In genomic region chr16:15837761-15838160, GRCh38 we compare ENCODE assay signal across 22 cellular contexts. TPM values are rescaled to one million over a fixed set of nuclear protein-coding genes. Genes with fewer than 3 reads are reported as not detected.
"Had no signal": no experiment of that assay in that cellular context is flagged by ENCODE, and none has a peak within 500 bp of the region (broad histone marks: within the 10 kb centered on the region; RNA-seq: fewer than 3 reads in every experiment).

No MANE protein-coding gene starts in this region.

- H3K36me3 ChIP-seq: neutrophil, right atrium auricular region, upper lobe of left lung, vagina had no signal

- H3K4me1 ChIP-seq: foreskin keratinocyte, upper lobe of left lung, vagina had no signal

- H3K27ac Mint-ChIP-seq: dendritic cell treated with granulocyte-macrophage colony-stimulating factor and Interleukin-4, amounts not matched to agents 40 ng/mL and 50 ng/mL, for 4 days; effector memory CD8-positive, alpha-beta T cell; stimulated activated memory B cell treated with anti-CD40 and anti-IgM and Interleukin-4, amounts not matched to agents 10 μg/mL and 1 μg/mL and 100 μg/mL, for 72 hours; stimulated activated naive CD8-positive, alpha-beta T cell treated with anti-CD3 and anti-CD28 coated beads, Interleukin-15, Interleukin-2, amounts not matched to agents 100 ng/mL and 50 ng/mL, for 24 hours had no signal

- H3K27ac ChIP-seq: epithelial cell of prostate, foreskin keratinocyte, hepatocyte, neutrophil, right atrium auricular region, upper lobe of left lung, vagina had no signal

- ATAC-seq: effector memory CD8-positive, alpha-beta T cell; foreskin keratinocyte; left colon; left ventricle myocardium superior; naive thymus-derived CD8-positive, alpha-beta T cell; stimulated activated memory B cell treated with anti-CD40 and anti-IgM and Interleukin-4, amounts not matched to agents 10 μg/mL and 1 μg/mL and 100 μg/mL, for 72 hours had no signal

- H3K4me1 Mint-ChIP-seq: naive thymus-derived CD8-positive, alpha-beta T cell; stimulated activated memory B cell treated with anti-CD40 and anti-IgM and Interleukin-4, amounts not matched to agents 10 μg/mL and 1 μg/mL and 100 μg/mL, for 72 hours had no signal

- H3K27me3 ChIP-seq: hepatocyte, neutrophil, right atrium auricular region, upper lobe of left lung, vagina had no signal

- DNase-seq: effector memory CD8-positive, alpha-beta T cell; foreskin keratinocyte; head of caudate nucleus; left colon; left ventricle myocardium superior; naive thymus-derived CD8-positive, alpha-beta T cell; posterior cingulate gyrus; small intestine; stimulated activated CD4-positive, alpha-beta T cell treated with anti-CD3 and anti-CD28 coated beads, Interleukin-4, amount 100 ng/mL, for 1 hour; substantia nigra; upper lobe of left lung had no signal

- H3K36me3 Mint-ChIP-seq: naive thymus-derived CD8-positive, alpha-beta T cell; stimulated activated memory B cell treated with anti-CD40 and anti-IgM and Interleukin-4, amounts not matched to agents 10 μg/mL and 1 μg/mL and 100 μg/mL, for 72 hours had no signal

- H3K27me3 Mint-ChIP-seq: naive thymus-derived CD8-positive, alpha-beta T cell; stimulated activated naive CD8-positive, alpha-beta T cell treated with anti-CD3 and anti-CD28 coated beads, Interleukin-15, Interleukin-2, amounts not matched to agents 100 ng/mL and 50 ng/mL, for 24 hours had no signal

- H3K4me3 Mint-ChIP-seq: dendritic cell treated with granulocyte-macrophage colony-stimulating factor and Interleukin-4, amounts not matched to agents 40 ng/mL and 50 ng/mL, for 4 days; effector memory CD8-positive, alpha-beta T cell; naive thymus-derived CD8-positive, alpha-beta T cell; stimulated activated memory B cell treated with anti-CD40 and anti-IgM and Interleukin-4, amounts not matched to agents 10 μg/mL and 1 μg/mL and 100 μg/mL, for 72 hours; stimulated activated naive CD8-positive, alpha-beta T cell treated with anti-CD3 and anti-CD28 coated beads, Interleukin-15, Interleukin-2, amounts not matched to agents 100 ng/mL and 50 ng/mL, for 24 hours had no signal

- H3K4me3 ChIP-seq: hepatocyte, right atrium auricular region, upper lobe of left lung, vagina had no signal

- H3K9me3 ChIP-seq: neutrophil, right atrium auricular region, upper lobe of left lung, vagina had no signal

- H3K9me3 Mint-ChIP-seq: dendritic cell treated with granulocyte-macrophage colony-stimulating factor and Interleukin-4, amounts not matched to agents 40 ng/mL and 50 ng/mL, for 4 days; effector memory CD8-positive, alpha-beta T cell; naive thymus-derived CD8-positive, alpha-beta T cell; stimulated activated memory B cell treated with anti-CD40 and anti-IgM and Interleukin-4, amounts not matched to agents 10 μg/mL and 1 μg/mL and 100 μg/mL, for 72 hours; stimulated activated naive CD8-positive, alpha-beta T cell treated with anti-CD3 and anti-CD28 coated beads, Interleukin-15, Interleukin-2, amounts not matched to agents 100 ng/mL and 50 ng/mL, for 24 hours had no signal

RNA-seq across cellular contexts. Expression of gene MYH11, which starts 19.1 kb away (rescaled TPM):
- total RNA-seq: foreskin keratinocyte; lung microvascular endothelial cell; naive thymus-derived CD8-positive, alpha-beta T cell; pulmonary artery endothelial cell had no signal
- polyA plus RNA-seq: foreskin keratinocyte, neural cell had no signal
